21 cellular contexts compared by ENCODE assay signal in genomic region chr3:193905541-193905940, GRCh38.
DNase-seq lines count a peak whose midpoint lies in the region; ATAC-seq, FAIRE-seq and TF ChIP-seq lines count a peak whose summit lies in the region.
"Had no signal": no experiment of that assay in that cellular context is flagged by ENCODE, and none has a peak within 500 bp of the region (broad histone marks: within the 10 kb centered on the region; RNA-seq: fewer than 3 reads in every experiment).

No MANE protein-coding gene starts in this region.

- H3F3A ChIP-seq in neural progenitor cell (ENCODE audit: low read depth), result peaks cover 35% of the 10 kb centered on the region

- TF ChIP-seq CTCF in K562 (IDR thresholded peaks at IDR 0.05 in 2 of 3, conservative IDR thresholded peaks at IDR 0.05 in 1 of 3; ENCODE audit: insufficient read depth in 2 of 3, low read depth in 1 of 3, low read length in 3 of 3), result no peak
- no peak for TF ChIP-seq CTCF in neural progenitor cell (IDR thresholded peaks at IDR 0.05)
- TF ChIP-seq CTCF in tibial nerve (IDR thresholded peaks at IDR 0.05), result no peak
- TF ChIP-seq CTCF in RWPE1 (conservative IDR thresholded peaks at IDR 0.05; ENCODE audit: low read depth), result no peak

- WGBS in K562 (ENCODE audit: insufficient coverage, low coverage, missing lambda C conversion rate), result 88% methylated on average over 5 of the region's 5 CpGs
- 52 to 55% methylated on average over 5 of the region's 5 CpGs for WGBS in tibial nerve, 2 donors

- TF ChIP-seq POLR2A in K562 (conservative IDR thresholded peaks at IDR 0.05) (no peak), tibial nerve (IDR thresholded peaks at IDR 0.05) (no peak)

- H3K9me3 Mint-ChIP-seq in neural progenitor cell, result peaks cover 32% of the 10 kb centered on the region
- no peaks in the 10 kb centered on the region for H3K9me3 Mint-ChIP-seq in activated CD8-positive, alpha-beta memory T cell treated with anti-CD3 and anti-CD28 coated beads, Interleukin-2, amount 10 ng/mL, durations not matched to agents 7 days and 5 days (ENCODE audit: low read depth)
- H3K9me3 Mint-ChIP-seq: CD8-positive, alpha-beta T cell had no signal

- peaks cover 6% of the 10 kb centered on the region; the same call in 1 of the 2 replicates for H3K9me3 ChIP-seq in K562 (replicated peaks; ENCODE audit: control insufficient read depth, insufficient read depth, low read depth, low read length)
- no peaks in the 10 kb centered on the region for H3K9me3 ChIP-seq in neural progenitor cell (ENCODE audit: low read depth)
- H3K9me3 ChIP-seq in tibial nerve, result peaks cover 0 to 4% (median 2%) of the 10 kb centered on the region in 4 donors

- DNase-seq in NCI-H2171 (lab: John Stamatoyannopoulos, UW), result peak; percentile 15
- no peak for DNase-seq in K562 (ENCODE audit: extremely low read depth in 1 of 4, low spot score in 3 of 4)
- peak; percentile 24 for DNase-seq in fibroblast of peridontal ligament (ENCODE audit: extremely low read depth)
- no peak for DNase-seq in neural progenitor cell (ENCODE audit: low spot score)
- DNase-seq in tibial nerve (ENCODE audit: low spot score in 2 of 2), result no peak
- no peak for DNase-seq in activated CD8-positive, alpha-beta memory T cell treated with anti-CD3 and anti-CD28 coated beads, Interleukin-2, amount 10 ng/mL, durations not matched to agents 7 days and 5 days
- DNase-seq in RWPE1 (ENCODE audit: low spot score), result no peak
- DNase-seq: CD8-positive, alpha-beta T cell; COR-L47; DMS153; DMS79 treated with DMSO at 0.1 percent for 48 hours; EL had no signal

- BruUV-seq in K562 (replicated peaks; lab: Mats Ljungman, UMichigan), result no TSS peak

- H3K27ac Mint-ChIP-seq in neural progenitor cell, result no peak overlapping the region
- no peak overlapping the region for H3K27ac Mint-ChIP-seq in activated CD8-positive, alpha-beta memory T cell treated with anti-CD3 and anti-CD28 coated beads, Interleukin-2, amount 10 ng/mL, durations not matched to agents 7 days and 5 days
- H3K27ac Mint-ChIP-seq: B cell; CD14-positive monocyte; CD8-positive, alpha-beta T cell had no signal

- H3K4me1 Mint-ChIP-seq in neural progenitor cell, result peaks cover 40% of the 10 kb centered on the region
- H3K4me1 Mint-ChIP-seq in activated CD8-positive, alpha-beta memory T cell treated with anti-CD3 and anti-CD28 coated beads, Interleukin-2, amount 10 ng/mL, durations not matched to agents 7 days and 5 days, result peaks cover 14% of the 10 kb centered on the region
- H3K4me1 Mint-ChIP-seq: B cell, CD14-positive monocyte had no signal

- H3K27me3 Mint-ChIP-seq in neural progenitor cell (ENCODE audit: insufficient read depth, low read depth), result peaks cover 68% of the 10 kb centered on the region
- H3K27me3 Mint-ChIP-seq in activated CD8-positive, alpha-beta memory T cell treated with anti-CD3 and anti-CD28 coated beads, Interleukin-2, amount 10 ng/mL, durations not matched to agents 7 days and 5 days, result peaks cover 19% of the 10 kb centered on the region

- H3K9ac ChIP-seq in K562 (ENCODE audit: insufficient read depth in 1 of 2, low read depth in 2 of 2, low read length in 2 of 2) (no peak overlapping the region), neural progenitor cell (no peak overlapping the region)

- CTCF ChIA-PET in K562 (lab: Yijun Ruan, JAX; ENCODE audit: low intra/inter-chr PET ratio), result no interaction called here
- CTCF ChIA-PET in activated CD8-positive, alpha-beta memory T cell treated with anti-CD3 and anti-CD28 coated beads, Interleukin-2, amount 10 ng/mL, durations not matched to agents 7 days and 5 days (lab: Charles Lee), result no interaction called here
- CTCF ChIA-PET in RWPE1 (lab: Yijun Ruan, JAX), result interaction anchor here (0.6 kb wide), 1 partner anchor 9 kb away, joined by 3 read pairs; no protein-coding TSS in a partner anchor

- peak overlapping the region; percentile 1 for H3K4me3 Mint-ChIP-seq in neural progenitor cell
- no peak overlapping the region for H3K4me3 Mint-ChIP-seq in activated CD8-positive, alpha-beta memory T cell treated with anti-CD3 and anti-CD28 coated beads, Interleukin-2, amount 10 ng/mL, durations not matched to agents 7 days and 5 days
- H3K4me3 Mint-ChIP-seq: B cell; CD14-positive monocyte; CD8-positive, alpha-beta T cell had no signal

- H3K36me3 ChIP-seq in K562 (ENCODE audit: control insufficient read depth, insufficient read depth, low read length) (no peaks in the 10 kb centered on the region), neural progenitor cell (no peaks in the 10 kb centered on the region), tibial nerve (no peaks in the 10 kb centered on the region)

- H3K79me2 ChIP-seq in K562 (ENCODE audit: control insufficient read depth, insufficient read depth, low read length) (no peaks in the 10 kb centered on the region), neural progenitor cell (ENCODE audit: low read depth) (no peaks in the 10 kb centered on the region)

- H3K9me1 ChIP-seq in K562 (ENCODE audit: control insufficient read depth, insufficient read depth, low read length), result peaks cover 5% of the 10 kb centered on the region

- H3K4me1 ChIP-seq in K562 (replicated peaks in 1 of 2; ENCODE audit: control insufficient read depth in 2 of 2, insufficient read depth in 2 of 2, low read length in 2 of 2), result peaks cover 16 to 29% of the 10 kb centered on the region in 2 experiments
- H3K4me1 ChIP-seq in neural progenitor cell, result peaks cover 35% of the 10 kb centered on the region
- H3K4me1 ChIP-seq in tibial nerve, result peaks cover 0 to 22% (median 0%) of the 10 kb centered on the region in 4 donors

- H2AFZ ChIP-seq in K562 (ENCODE audit: low read depth, low read length), result no peak overlapping the region
- no peak overlapping the region for H2AFZ ChIP-seq in neural progenitor cell (replicated peaks)

- ATAC-seq in K562, result no peak
- no peak for ATAC-seq in activated CD8-positive, alpha-beta memory T cell treated with anti-CD3 and anti-CD28 coated beads, Interleukin-2, amount 10 ng/mL, durations not matched to agents 7 days and 5 days
- ATAC-seq: CD8-positive, alpha-beta T cell; HCT116 had no signal

- H3K36me3 Mint-ChIP-seq in neural progenitor cell, result no peaks in the 10 kb centered on the region
- no peaks in the 10 kb centered on the region for H3K36me3 Mint-ChIP-seq in activated CD8-positive, alpha-beta memory T cell treated with anti-CD3 and anti-CD28 coated beads, Interleukin-2, amount 10 ng/mL, durations not matched to agents 7 days and 5 days
- H3K36me3 Mint-ChIP-seq: CD14-positive monocyte; CD8-positive, alpha-beta T cell had no signal

- TF ChIP-seq RAD21 in K562 (CRISPR knock-in tag; conservative IDR thresholded peaks at IDR 0.05 in 1 of 2, IDR thresholded peaks at IDR 0.05 in 1 of 2), result no peak

- H3K27ac ChIP-seq in K562 (ENCODE audit: extremely low read depth, low read depth, low read length), result no peak overlapping the region
- H3K27ac ChIP-seq in neural progenitor cell, result no peak overlapping the region
- no peak overlapping the region for H3K27ac ChIP-seq in tibial nerve
- H3K27ac ChIP-seq in RWPE1, result no peak overlapping the region
- H3K27ac ChIP-seq: HL-60 had no signal

- H3K4me2 ChIP-seq in K562 (ENCODE audit: insufficient read depth, low read length) (no peak overlapping the region), neural progenitor cell (no peak overlapping the region)

- TF ChIP-seq EP300 in K562 (IDR thresholded peaks at IDR 0.05; ENCODE audit: low read length) (no peak), tibial nerve (IDR thresholded peaks at IDR 0.05) (no peak)

- no peak overlapping the region for H3K4me3 ChIP-seq in K562
- H3K4me3 ChIP-seq in neural progenitor cell, result no peak overlapping the region
- no peak overlapping the region for H3K4me3 ChIP-seq in tibial nerve

- H4K20me1 ChIP-seq in K562 (replicated peaks; ENCODE audit: control insufficient read depth, insufficient read depth, low read length) (no peaks in the 10 kb centered on the region), neural progenitor cell (ENCODE audit: low read depth) (no peaks in the 10 kb centered on the region)

- intact Hi-C loops in K562 (cut with micrococcal nuclease), result no loop called here

- H3K27me3 ChIP-seq in K562 (ENCODE audit: control insufficient read depth in 2 of 2, insufficient read depth in 2 of 2, low read length in 2 of 2) (no peaks in the 10 kb centered on the region), neural progenitor cell (no peaks in the 10 kb centered on the region), tibial nerve (no peaks in the 10 kb centered on the region)

- POLR2A ChIA-PET in K562 (lab: Yijun Ruan, JAX), result interaction anchor here (0.8 kb wide), 1 partner anchor 8 kb away, joined by 3 read pairs; no protein-coding TSS in a partner anchor
- POLR2A ChIA-PET in RWPE1 (lab: Yijun Ruan, JAX; ENCODE audit: low non-redundant PET), result no interaction called here

- no peak for FAIRE-seq in K562 (lab: Jason Lieb, UNC)
- FAIRE-seq: A204.1, D721Med, G401.6, GM12891, H1 had no signal

- in situ Hi-C loops in K562 (cut with MboI), result no loop called here

TF ChIP-seq in K562, 482 proteins besides CTCF, POLR2A, EP300 and RAD21:
- TF ChIP-seq POLR2G (IDR thresholded peaks at IDR 0.05; ENCODE audit: low read depth, low read length) (no peak), NFIC (IDR thresholded peaks at IDR 0.05) (peak; percentile 22; the same call in 1 of the 2 replicates), C11orf30 (IDR thresholded peaks at IDR 0.05; ENCODE audit: low read depth) (peak; percentile 17; the same call in 1 of the 2 replicates), GATAD2B (IDR thresholded peaks at IDR 0.05; ENCODE audit: borderline replicate concordance) (no peak), ZC3H11A (IDR thresholded peaks at IDR 0.05; ENCODE audit: low read depth, low read length) (no peak), ZNF316 (IDR thresholded peaks at IDR 0.05) (peak; percentile 66; the same call in 1 of the 2 replicates)
TF ChIP-seq in K562: peak in this region for 3.

Comparison
In these comparisons a context has a peak if more than half of its experiments do, and no peak if none do; other contexts are left out.
1. DNase-seq: peak in NCI-H2171 (single experiment) and fibroblast of peridontal ligament (single experiment); none in K562 (0 of 4), neural progenitor cell (single experiment), tibial nerve (0 of 2), activated CD8-positive, alpha-beta memory T cell treated with anti-CD3 and anti-CD28 coated beads, Interleukin-2, amount 10 ng/mL, durations not matched to agents 7 days and 5 days (single experiment) and RWPE1 (single experiment).